13 cellular contexts compared by ENCODE assay signal in the genomic region with DNA sequence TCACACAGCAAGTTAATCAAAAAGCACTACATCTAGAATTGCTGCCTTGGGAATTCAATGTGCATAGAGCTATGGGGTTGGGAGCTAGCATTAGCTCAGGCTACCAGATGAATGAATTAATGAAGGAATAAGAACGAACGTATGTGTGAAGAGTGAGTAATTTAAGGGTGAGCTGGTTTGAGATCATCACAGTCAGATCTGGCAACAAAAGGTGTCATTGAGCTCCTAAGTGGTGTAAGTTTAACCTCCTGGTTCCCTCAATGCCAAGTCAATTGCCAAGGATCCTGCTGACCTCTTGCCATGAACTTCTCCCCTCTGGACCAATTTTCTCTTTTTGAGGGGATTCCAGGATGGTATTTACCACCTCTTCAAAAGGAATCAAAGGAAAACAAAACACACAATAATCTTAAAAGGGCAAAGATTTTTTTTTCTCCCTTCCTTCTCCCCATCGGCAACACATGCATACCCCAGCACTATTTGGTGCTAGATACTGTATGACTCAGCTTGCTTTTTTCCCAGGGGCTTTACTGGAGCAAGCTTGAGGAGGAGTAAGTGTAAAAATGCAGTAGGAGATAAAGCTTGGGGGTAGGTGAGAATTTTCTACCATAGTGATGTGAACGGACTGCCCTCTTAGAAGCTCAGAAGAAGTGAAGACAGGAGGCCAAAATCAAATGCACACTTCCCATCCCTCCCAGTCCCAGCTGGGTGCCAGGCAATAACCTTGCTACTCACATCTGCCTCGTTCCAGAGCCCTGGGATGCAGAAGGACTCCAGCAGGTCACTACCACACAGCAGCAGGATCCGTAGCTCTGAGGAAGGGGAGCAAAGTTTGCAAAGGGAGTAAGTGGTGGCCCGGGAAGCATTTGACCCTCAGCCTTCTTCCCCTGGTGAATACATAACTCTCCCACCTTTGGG.
DNase-seq lines count a peak whose midpoint lies in the region; ATAC-seq and TF ChIP-seq lines count a peak whose summit lies in the region.
"Had no signal": no experiment of that assay in that cellular context is flagged by ENCODE, and none has a peak within 500 bp of the region (broad histone marks: within the 10 kb centered on the region; RNA-seq: fewer than 3 reads in every experiment).

No MANE protein-coding gene starts in this region.

- TF ChIP-seq CTCF in fibroblast of pulmonary artery (IDR thresholded peaks at IDR 0.05; ENCODE audit: low read length, missing control alignments) (no peak), retinal pigment epithelial cell (conservative IDR thresholded peaks at IDR 0.05; ENCODE audit: low read depth, low read length) (no peak)

- DNase-seq in ELF-1 (ENCODE audit: low read depth, low spot score) (peak; percentile 34), RKO (ENCODE audit: low spot score) (peak; percentile 29), fibroblast of pulmonary artery (ENCODE audit: low read depth) (peak; percentile 86), retinal pigment epithelial cell (ENCODE audit: low read depth) (peak; percentile 56), NCI-H1694 treated with DMSO at 0.1 percent for 48 hours (lab: John Stamatoyannopoulos, UW) (no peak)
- DNase-seq: activated CD8-positive, alpha-beta memory T cell treated with anti-CD3 and anti-CD28 coated beads, Interleukin-2, amount 50 U/mL, for 4 hours; aorta; NCI-H146; uterus had no signal

- no peak overlapping the region for H3K4me3 ChIP-seq in fibroblast of pulmonary artery (replicated peaks; ENCODE audit: low read depth, low read length)
- H3K4me3 ChIP-seq in retinal pigment epithelial cell (ENCODE audit: low read length), result no peak overlapping the region
- H3K4me3 ChIP-seq: esophagus muscularis mucosa, uterus had no signal

- no peak for ATAC-seq in HG02870 (IDR thresholded peaks at IDR 0.05; ENCODE audit: unreplicated experiment)
- ATAC-seq in GM18868 (IDR thresholded peaks at IDR 0.05; ENCODE audit: unreplicated experiment), result no peak
- ATAC-seq in HG03135 (IDR thresholded peaks at IDR 0.05; ENCODE audit: unreplicated experiment), result no peak
